ENCODE assay signal across 10 cellular contexts in genomic region chr10:51667992-51668689, GRCh38.
DNase-seq lines count a peak whose midpoint lies in the region; ATAC-seq and TF ChIP-seq lines count a peak whose summit lies in the region.
"Had no signal": no experiment of that assay in that cellular context is flagged by ENCODE, and none has a peak within 500 bp of the region (broad histone marks: within the 10 kb centered on the region; RNA-seq: fewer than 3 reads in every experiment).

No MANE protein-coding gene starts in this region.

- no peak for ATAC-seq in GM19324 (IDR thresholded peaks at IDR 0.05; ENCODE audit: low FRiP score, unreplicated experiment)
- ATAC-seq in GM21447 (IDR thresholded peaks at IDR 0.05; ENCODE audit: unreplicated experiment) = no peak

- no peak overlapping the region for H3K4me3 ChIP-seq in fibroblast of mammary gland (ENCODE audit: control insufficient read depth, low read depth, low read length)

- peak; percentile 47 for DNase-seq in GM03348 (ENCODE audit: low spot score)
- peak; percentile 14 for DNase-seq in RKO (ENCODE audit: low spot score)
- peak; percentile 42 for DNase-seq in fibroblast of mammary gland (ENCODE audit: low read depth)
- DNase-seq in pons (ENCODE audit: low spot score) = peak; percentile 47
- no peak for DNase-seq in NCI-H82 (lab: John Stamatoyannopoulos, UW)
- DNase-seq: aorta; effector CD4-positive, alpha-beta T cell; immature natural killer cell had no signal

- no peak for TF ChIP-seq CTCF in fibroblast of mammary gland (conservative IDR thresholded peaks at IDR 0.05; ENCODE audit: control insufficient read depth, insufficient read depth, low read depth, low read length)
